8 cellular contexts compared by ENCODE assay signal in the genomic region with DNA sequence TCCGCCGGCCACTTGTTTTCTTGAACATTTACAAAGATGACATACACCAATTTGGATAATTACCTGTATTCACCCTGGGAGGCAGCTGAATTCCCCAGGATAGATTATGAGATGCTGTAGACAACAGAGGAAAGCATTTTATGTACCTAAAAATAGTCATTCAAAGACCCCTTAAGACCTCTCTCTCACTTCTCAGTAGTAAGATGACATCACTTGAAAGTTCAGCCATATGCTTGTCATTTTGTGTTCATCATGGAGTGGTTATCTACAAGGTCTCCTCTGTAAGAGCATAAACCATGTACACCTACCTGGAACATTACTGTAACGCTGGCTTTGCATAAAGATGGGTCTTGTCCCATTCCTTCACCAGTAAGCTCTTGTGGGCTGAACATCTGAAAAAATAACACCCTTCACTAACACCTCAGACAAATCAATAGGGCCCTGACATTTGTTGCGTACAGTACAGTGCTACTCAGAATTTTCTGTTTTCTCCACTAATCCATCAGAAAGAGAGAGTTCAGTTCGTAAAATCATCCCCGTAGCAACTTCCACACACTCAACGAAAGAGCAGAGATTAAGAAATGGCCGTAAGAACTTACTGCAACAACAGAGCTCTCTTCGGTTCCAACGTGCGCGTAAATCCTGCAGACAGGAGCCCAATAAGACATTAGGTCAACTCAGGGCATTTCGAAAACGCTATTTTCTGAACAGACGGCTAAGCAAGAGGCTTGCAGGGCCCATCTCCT. TPM values are rescaled to one million over a fixed set of nuclear protein-coding genes. Genes with fewer than 3 reads are reported as not detected.
DNase-seq lines count a peak whose midpoint lies in the region; ATAC-seq and TF ChIP-seq lines count a peak whose summit lies in the region.

No MANE protein-coding gene starts in this region.

- DNase-seq in GM23248 (no peak), SJSA1 (ENCODE audit: low read depth in 1 of 2, low spot score in 2 of 2) (peak in 1 of 2 experiments; percentile 28), fibroblast of pulmonary artery (ENCODE audit: low read depth) (peak; percentile 24), skeletal muscle cell (ENCODE audit: low read depth) (no peak), activated gamma-delta T cell (lab: John Stamatoyannopoulos, UW) (no peak), RKO (ENCODE audit: low spot score) (no peak), medulla oblongata (ENCODE audit: extremely low spot score) (no peak)

- H3K27me3 ChIP-seq in GM23248 (replicated peaks; ENCODE audit: insufficient read depth): no peaks in the 10 kb centered on the region
- no peaks in the 10 kb centered on the region for H3K27me3 ChIP-seq in SJSA1 (replicated peaks)

- peak overlapping the region; percentile 92 for H3K9ac ChIP-seq in GM23248

- peak overlapping the region; percentile 92 for H3K4me2 ChIP-seq in GM23248 (ENCODE audit: unreplicated experiment)

- no peak for ATAC-seq in HG03108 (IDR thresholded peaks at IDR 0.05; ENCODE audit: unreplicated experiment)

- H3F3A ChIP-seq in GM23248 (ENCODE audit: insufficient read depth): peaks cover 51% of the 10 kb centered on the region

- H3K9me3 ChIP-seq in GM23248 (ENCODE audit: low read depth): no peaks in the 10 kb centered on the region
- H3K9me3 ChIP-seq in SJSA1 (replicated peaks): no peaks in the 10 kb centered on the region

- 2% methylated on average over 15 of the region's 15 CpGs for WGBS in GM23248 (ENCODE audit: low coverage in 1 of 2, low lambda C conversion rate in 2 of 2, missing lambda C conversion rate in 2 of 2), 2 experiments

- H4K20me1 ChIP-seq in GM23248 (ENCODE audit: insufficient read depth): peaks cover 9% of the 10 kb centered on the region

- peaks cover 38% of the 10 kb centered on the region for H3K36me3 ChIP-seq in GM23248 (ENCODE audit: low read depth)
- peaks cover 46% of the 10 kb centered on the region for H3K36me3 ChIP-seq in SJSA1

- in situ Hi-C loops in GM23248 (cut with MboI): no loop called here

- peaks cover 50% of the 10 kb centered on the region for H3K79me2 ChIP-seq in GM23248 (ENCODE audit: insufficient read depth)

- H3K4me1 ChIP-seq in GM23248 (ENCODE audit: insufficient read depth) (peaks cover 16% of the 10 kb centered on the region), SJSA1 (replicated peaks) (peaks cover 26% of the 10 kb centered on the region)

- H2AFZ ChIP-seq in GM23248: no peak overlapping the region

- peak overlapping the region; percentile 54 for H3K27ac ChIP-seq in GM23248
- peak overlapping the region; percentile 49 for H3K27ac ChIP-seq in SJSA1

- H3K9me2 ChIP-seq in GM23248 (ENCODE audit: insufficient read depth): no peaks in the 10 kb centered on the region

- no peak for TF ChIP-seq CTCF in fibroblast of pulmonary artery (IDR thresholded peaks at IDR 0.05; ENCODE audit: low read length, missing control alignments)

- H3K4me3 ChIP-seq in GM23248 (peak overlapping the region; percentile 90), SJSA1 (peak overlapping the region; percentile 54), fibroblast of pulmonary artery (replicated peaks; ENCODE audit: low read depth, low read length) (peak overlapping the region; percentile 82), skeletal muscle cell (ENCODE audit: low read depth, low read length) (peak overlapping the region; percentile 99)

RNA-seq across cellular contexts. Expression of a gene that starts 15.6 kb away (rescaled TPM):
- 41.4 and 50.4 TPM in 2 replicates for total RNA-seq in GM23248 (2014; rRNA removed; shearing (Covaris generic))
- 33.6 and 34.3 TPM in 2 replicates for polyA plus RNA-seq in GM23248 (2016; fragmentation: Nextera tagmentation; extraction: Ambion mirVana)
- 97.4 and 102 TPM in 2 replicates for total RNA-seq in SJSA1 (2014; rRNA removed; shearing (Covaris generic))

RNA-seq across cellular contexts. Expression of a gene that starts 22.4 kb away (rescaled TPM):
- not detected in 2 replicates for total RNA-seq in GM23248 (2014; rRNA removed; shearing (Covaris generic))
- polyA plus RNA-seq in GM23248 (2016; fragmentation: Nextera tagmentation; extraction: Ambion mirVana): 0.44 TPM in 1 of 2 replicates, not detected in the other
- total RNA-seq in SJSA1 (2014; rRNA removed; shearing (Covaris generic)): not detected in 2 replicates

RNA-seq across cellular contexts. Expression of a gene that starts 23.1 kb away (rescaled TPM):
- 43.9 and 45.7 TPM in 2 replicates for total RNA-seq in GM23248 (2014; rRNA removed; shearing (Covaris generic))
- 32.0 and 34.0 TPM in 2 replicates for polyA plus RNA-seq in GM23248 (2016; fragmentation: Nextera tagmentation; extraction: Ambion mirVana)
- total RNA-seq in SJSA1 (2014; rRNA removed; shearing (Covaris generic)): 45.7 and 45.8 TPM in 2 replicates

RNA-seq across cellular contexts. Expression of a gene that starts 25.7 kb away (rescaled TPM):
- total RNA-seq in GM23248 (2014; rRNA removed; shearing (Covaris generic)): 290 and 301 TPM in 2 replicates
- 310 and 319 TPM in 2 replicates for polyA plus RNA-seq in GM23248 (2016; fragmentation: Nextera tagmentation; extraction: Ambion mirVana)
- 452 and 454 TPM in 2 replicates for total RNA-seq in SJSA1 (2014; rRNA removed; shearing (Covaris generic))

RNA-seq across cellular contexts. Expression of a gene that starts 49.8 kb away (rescaled TPM):
- 25.0 and 32.0 TPM in 2 replicates for total RNA-seq in GM23248 (2014; rRNA removed; shearing (Covaris generic))
- polyA plus RNA-seq in GM23248 (2016; fragmentation: Nextera tagmentation; extraction: Ambion mirVana): 51.1 and 53.3 TPM in 2 replicates
- 33.6 and 33.8 TPM in 2 replicates for total RNA-seq in SJSA1 (2014; rRNA removed; shearing (Covaris generic))
